ENCODE assay signal across 8 cellular contexts in the genomic region with DNA sequence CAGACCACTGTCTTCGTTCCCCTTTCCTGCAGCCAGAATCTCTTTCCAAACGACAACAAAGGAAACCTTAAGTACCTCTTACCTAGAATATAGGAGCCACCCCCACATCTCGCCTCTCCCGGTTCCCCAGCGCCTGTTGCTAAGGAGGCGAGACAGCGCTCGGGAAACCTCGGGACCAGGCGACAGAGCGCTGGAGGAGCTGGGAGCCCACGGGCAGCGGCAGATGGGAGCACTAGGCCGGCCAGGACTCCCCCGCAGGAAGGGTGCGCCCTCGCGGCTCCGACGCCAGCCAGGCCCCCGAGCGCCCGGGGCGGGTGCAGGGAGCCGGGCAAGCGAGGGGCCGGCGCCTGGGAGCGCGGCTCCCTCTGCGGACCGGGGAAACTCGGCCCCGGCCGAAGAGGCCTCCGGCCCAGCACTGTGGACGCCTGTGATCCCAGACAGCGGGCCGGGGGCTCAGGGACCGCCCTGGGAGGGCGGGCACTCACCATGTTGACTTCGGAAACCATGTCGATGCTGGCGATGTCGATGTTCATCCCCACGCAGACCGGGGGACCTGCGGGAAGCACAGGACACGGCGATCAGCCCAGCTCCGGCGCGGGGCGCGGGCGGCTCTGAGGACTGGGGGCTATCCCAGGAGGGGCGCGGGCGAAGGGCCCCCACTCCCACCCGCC. TPM values are rescaled to one million over a fixed set of nuclear protein-coding genes. Genes with fewer than 3 reads are reported as not detected.
DNase-seq lines count a peak whose midpoint lies in the region; ATAC-seq, FAIRE-seq and TF ChIP-seq lines count a peak whose summit lies in the region.

No MANE protein-coding gene starts in this region.

- FAIRE-seq in GM19239 (lab: Jason Lieb, UNC) = no peak

- H3K4me1 ChIP-seq in HUES64 (ENCODE audit: insufficient read depth, low read length) (peaks cover 49% of the 10 kb centered on the region), ascending aorta (peaks cover 0 to 7% of the 10 kb centered on the region in 2 donors), iPS-20b (ENCODE audit: insufficient read depth, low read length) (peaks cover 44% of the 10 kb centered on the region), stomach (peaks cover 6 to 27% (median 20%) of the 10 kb centered on the region in 4 donors)

- H3K36me3 ChIP-seq in HUES64 (ENCODE audit: insufficient read depth, low read length) = 0 out of 2 replicates have a peak, but pooled peaks cover 9% of the 10 kb centered on the region
- H3K36me3 ChIP-seq in ascending aorta = no peaks in the 10 kb centered on the region
- H3K36me3 ChIP-seq in iPS-20b (ENCODE audit: insufficient read depth, low read depth, low read length) = peaks cover 17% of the 10 kb centered on the region; the same call in 1 of the 2 replicates
- no peaks in the 10 kb centered on the region for H3K36me3 ChIP-seq in stomach

- no peak for TF ChIP-seq POLR2A in stomach (IDR thresholded peaks at IDR 0.05)

- peak overlapping the region; percentile 71 for H3K4me3 ChIP-seq in HUES64 (ENCODE audit: low read length)
- H3K4me3 ChIP-seq in ascending aorta = peak overlapping the region; percentile 58 to 59
- H3K4me3 ChIP-seq in iPS-20b (ENCODE audit: low read length) = peak overlapping the region; percentile 64
- peak overlapping the region; percentile 50 to 70 (median 53) for H3K4me3 ChIP-seq in stomach

- peak overlapping the region; percentile 49; the same call in 1 of the 2 replicates for H3K27ac ChIP-seq in HUES64 (ENCODE audit: low read depth, low read length)
- no peak overlapping the region for H3K27ac ChIP-seq in ascending aorta
- no peak overlapping the region for H3K27ac ChIP-seq in iPS-20b (ENCODE audit: low read length)
- H3K27ac ChIP-seq in stomach = peak overlapping the region in 3 of 5 donors; percentile 16 to 54 (median 52)

- H3K9me3 ChIP-seq in HUES64 (ENCODE audit: insufficient read depth, low read depth, low read length) (no peaks in the 10 kb centered on the region), ascending aorta (no peaks in the 10 kb centered on the region), iPS-20b (ENCODE audit: insufficient read depth, low read depth, low read length) (no peaks in the 10 kb centered on the region), stomach (peaks cover 0 to 8% (median 0%) of the 10 kb centered on the region in 4 donors)

- no peak for TF ChIP-seq EP300 in stomach (IDR thresholded peaks at IDR 0.05)

- no peak for ATAC-seq in HG02678 (IDR thresholded peaks at IDR 0.05; ENCODE audit: unreplicated experiment)

- H3K9ac ChIP-seq in HUES64 (ENCODE audit: low read depth, low read length) = peak overlapping the region; percentile 53
- peak overlapping the region; percentile 68; the same call in 1 of the 2 replicates for H3K9ac ChIP-seq in iPS-20b (ENCODE audit: low read depth, low read length)

- TF ChIP-seq CTCF in ascending aorta (IDR thresholded peaks at IDR 0.05) (no peak), stomach (IDR thresholded peaks at IDR 0.05) (no peak)

- no peak for DNase-seq in ascending aorta (ENCODE audit: low spot score in 2 of 2)
- DNase-seq in stomach = no peak
- no peak for DNase-seq in Kasumi-1 (lab: John Stamatoyannopoulos, UW)
- DNase-seq in NCI-H2196 treated with DMSO at 0.1 percent for 48 hours (lab: John Stamatoyannopoulos, UW; ENCODE audit: unreplicated experiment) = no peak
- DNase-seq in GM19239 (ENCODE audit: insufficient read length, low spot score) = no peak

- intact Hi-C loops in ascending aorta (cut with DNase I) = no loop called here
- intact Hi-C loops in stomach (cut with DNase I; ENCODE audit: low total_unique reads) = no loop called here

- H3K27me3 ChIP-seq in HUES64 (ENCODE audit: insufficient read depth, low read length) = no peaks in the 10 kb centered on the region
- peaks cover 6% of the 10 kb centered on the region for H3K27me3 ChIP-seq in ascending aorta
- H3K27me3 ChIP-seq in iPS-20b (ENCODE audit: insufficient read depth, low read length) = no peaks in the 10 kb centered on the region
- peaks cover 0 to 62% (median 24%) of the 10 kb centered on the region in 3 donors for H3K27me3 ChIP-seq in stomach

- WGBS in HUES64 = under 1% methylated on average over 60 of the region's 60 CpGs
- WGBS in stomach, 5 donors = 0 to 7% (median 4%) methylated on average over 12 to 60 of the region's 60 CpGs

RNA-seq across cellular contexts. Expression of a gene that starts 0.8 kb away (rescaled TPM):
- polyA plus RNA-seq in HUES64 (2013, experiment 1 of 2) = 98.5 TPM
- 81.1 TPM for polyA plus RNA-seq in HUES64 (2013, experiment 2 of 2)
- total RNA-seq in ascending aorta (not detected), stomach (10 to 100 TPM in 2 of 5 donors, 1 to 10 TPM in 1, not detected in 2; 9.4 to 14.6 (median 12.1) TPM)
- polyA plus RNA-seq in stomach = 1 to 10 TPM; 1.5 to 2.9 (median 1.7) TPM

Comparison
In these comparisons a context has a peak if more than half of its experiments do, and no peak if none do; other contexts are left out.
1. H3K27ac ChIP-seq: peak in HUES64 (single experiment) and stomach (3 of 5); none in ascending aorta (0 of 2) and iPS-20b (single experiment).
2. Peak in every context shown above with its lines, with median percentiles within 50 percentile points of each other: H3K4me3 ChIP-seq.